Comparison of ENCODE assay signal across 1 cellular context in genomic region chr2:10977003-10977402, GRCh38.
TF ChIP-seq lines count a peak whose summit lies in the region.

No MANE protein-coding gene starts in this region.

TF ChIP-seq in HCT116, 20 proteins besides CTCF, POLR2A, EP300 and RAD21 (continued from another document):
- TF ChIP-seq ZBTB33 (IDR thresholded peaks at IDR 0.05; ENCODE audit: extremely low read depth, insufficient replicate concordance, low read length), result no peak
- TF ChIP-seq SIN3A (IDR thresholded peaks at IDR 0.05; ENCODE audit: low read depth), result no peak
- TF ChIP-seq CEBPB (IDR thresholded peaks at IDR 0.05; ENCODE audit: low read depth), result no peak
- no peak for TF ChIP-seq CBX3 (IDR thresholded peaks at IDR 0.05; ENCODE audit: low read depth)
- no peak for TF ChIP-seq SRF (IDR thresholded peaks at IDR 0.05; ENCODE audit: low read depth)
- no peak for TF ChIP-seq MAX (IDR thresholded peaks at IDR 0.05)
- no peak for TF ChIP-seq SP1 (IDR thresholded peaks at IDR 0.05; ENCODE audit: low read depth)
